ENCODE assay signal across 10 cellular contexts in the genomic region with DNA sequence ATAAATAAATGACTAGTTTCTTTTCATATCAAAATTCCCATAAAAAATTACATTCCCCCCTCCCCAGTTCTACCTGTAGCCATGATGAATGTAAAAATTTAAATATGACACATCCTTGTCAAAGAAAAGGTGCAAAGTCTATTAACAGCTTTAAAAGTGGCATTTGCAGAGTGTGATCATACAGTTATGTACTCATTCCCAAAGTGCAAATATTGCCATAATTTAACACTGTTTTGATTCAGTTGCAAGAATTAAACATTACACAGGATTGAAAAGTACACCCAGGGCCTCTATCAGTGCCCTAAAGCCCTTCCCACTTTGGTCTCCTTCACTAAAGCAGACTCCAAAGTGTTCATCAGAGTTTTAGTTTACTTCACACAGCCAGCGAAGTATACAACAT. TPM values are rescaled to one million over a fixed set of nuclear protein-coding genes. Genes with fewer than 3 reads are reported as not detected.
DNase-seq lines count a peak whose midpoint lies in the region; ATAC-seq and TF ChIP-seq lines count a peak whose summit lies in the region.
"Had no signal": no experiment of that assay in that cellular context is flagged by ENCODE, and none has a peak within 500 bp of the region (broad histone marks: within the 10 kb centered on the region; RNA-seq: fewer than 3 reads in every experiment).

No MANE protein-coding gene starts in this region.

- POLR2A ChIA-PET in Caco-2 (lab: Charles Lee) (no interaction called here), activated B cell treated with CpG ODN at 0.5 μM for 24 hours (lab: Charles Lee) (interaction anchor here (1.0 to 2.5 kb wide), 5 partner anchors 51 to 174 kb away, joined by 3 to 23 read pairs (median 4); a partner anchor contains a TSS)

- peaks cover 40% of the 10 kb centered on the region for H3K4me1 Mint-ChIP-seq in activated naive CD4-positive, alpha-beta T cell treated with anti-CD3 and anti-CD28 coated beads for 36 hours (ENCODE audit: low read depth)
- H3K4me1 Mint-ChIP-seq in Caco-2 (ENCODE audit: low read depth, unreplicated experiment) (no peaks in the 10 kb centered on the region), activated B cell treated with CpG ODN at 0.5 μM for 24 hours (peaks cover 38% of the 10 kb centered on the region)

- ATAC-seq in activated naive CD4-positive, alpha-beta T cell treated with anti-CD3 and anti-CD28 coated beads, Interleukin-2, amount 50 U/mL, for 72 hours, result no peak
- ATAC-seq in activated B cell treated with CpG ODN at 0.5 μM for 24 hours (ENCODE audit: low read depth), result no peak

- H3K27ac ChIP-seq in neutrophil, result peak overlapping the region; percentile 8
- H3K27ac ChIP-seq: BLaER1 had no signal

- H3K27me3 Mint-ChIP-seq in activated naive CD4-positive, alpha-beta T cell treated with anti-CD3 and anti-CD28 coated beads for 36 hours (ENCODE audit: low read depth), result no peaks in the 10 kb centered on the region
- H3K27me3 Mint-ChIP-seq in Caco-2 (ENCODE audit: insufficient read depth, unreplicated experiment) (no peaks in the 10 kb centered on the region), activated B cell treated with CpG ODN at 0.5 μM for 24 hours (no peaks in the 10 kb centered on the region)

- TF ChIP-seq CTCF in Caco-2 (IDR thresholded peaks at IDR 0.05; ENCODE audit: insufficient read depth in 1 of 2, low read depth in 1 of 2, low read length in 1 of 2, severe bottlenecking in 1 of 2, unreplicated experiment in 1 of 2) (no peak), activated B cell treated with CpG ODN at 0.5 μM for 24 hours (IDR thresholded peaks at IDR 0.05) (no peak), neutrophil (IDR thresholded peaks at IDR 0.05) (no peak)

- H3K27ac Mint-ChIP-seq in activated naive CD4-positive, alpha-beta T cell treated with anti-CD3 and anti-CD28 coated beads for 36 hours, result peak overlapping the region; percentile 70
- peak overlapping the region in 1 of 2 donors; percentile 42 for H3K27ac Mint-ChIP-seq in activated naive CD4-positive, alpha-beta T cell treated with anti-CD3 and anti-CD28 coated beads, Interleukin-2, amount 50 U/mL, for 72 hours
- H3K27ac Mint-ChIP-seq in Caco-2 (ENCODE audit: unreplicated experiment) (no peak overlapping the region), activated B cell treated with CpG ODN at 0.5 μM for 24 hours (peak overlapping the region; percentile 53)

- H3K36me3 ChIP-seq in Caco-2 (ENCODE audit: control insufficient read depth, insufficient read depth, low read length) (peaks cover 2% of the 10 kb centered on the region), neutrophil (peaks cover 68% of the 10 kb centered on the region)

- intact Hi-C loops in activated naive CD4-positive, alpha-beta T cell treated with anti-CD3 and anti-CD28 coated beads for 36 hours (cut with micrococcal nuclease), result loop anchor here (1.0 to 10.0 kb wide), 5 partner anchors 129 to 757 kb away; a partner anchor contains a TSS
- intact Hi-C loops in Caco-2 (cut with micrococcal nuclease; ENCODE audit: unreplicated experiment), result loop anchor here (1.0 to 5.0 kb wide), 5 partner anchors 51 to 830 kb away; a partner anchor contains a TSS
- intact Hi-C loops in activated B cell treated with CpG ODN at 0.5 μM for 24 hours (cut with micrococcal nuclease), result loop anchor here (1.0 to 10.0 kb wide), 6 partner anchors 21 to 1187 kb away; a partner anchor contains a TSS

- peaks cover 16% of the 10 kb centered on the region for H3K36me3 Mint-ChIP-seq in activated naive CD4-positive, alpha-beta T cell treated with anti-CD3 and anti-CD28 coated beads for 36 hours (ENCODE audit: low read depth)
- H3K36me3 Mint-ChIP-seq in activated naive CD4-positive, alpha-beta T cell treated with anti-CD3 and anti-CD28 coated beads, Interleukin-2, amount 50 U/mL, for 72 hours, result peaks cover 6 to 31% of the 10 kb centered on the region in 2 donors
- peaks cover 25% of the 10 kb centered on the region for H3K36me3 Mint-ChIP-seq in Caco-2 (ENCODE audit: insufficient read depth, unreplicated experiment)
- peaks cover 55% of the 10 kb centered on the region for H3K36me3 Mint-ChIP-seq in activated B cell treated with CpG ODN at 0.5 μM for 24 hours (ENCODE audit: low read depth)

- H3K27me3 ChIP-seq in Caco-2 (replicated peaks; ENCODE audit: control insufficient read depth, insufficient read depth, low read length), result no peaks in the 10 kb centered on the region
- no peaks in the 10 kb centered on the region for H3K27me3 ChIP-seq in neutrophil
- H3K27me3 ChIP-seq: BLaER1 had no signal

- H3K4me1 ChIP-seq in Caco-2 (no peaks in the 10 kb centered on the region), neutrophil (ENCODE audit: control insufficient read depth in 1 of 2, insufficient read depth in 1 of 2, low read depth in 1 of 2, low read length in 1 of 2) (peaks cover 15 to 19% of the 10 kb centered on the region in 2 experiments)

- H3K4me3 Mint-ChIP-seq in activated naive CD4-positive, alpha-beta T cell treated with anti-CD3 and anti-CD28 coated beads for 36 hours, result no peak overlapping the region
- no peak overlapping the region for H3K4me3 Mint-ChIP-seq in Caco-2 (ENCODE audit: unreplicated experiment)
- no peak overlapping the region for H3K4me3 Mint-ChIP-seq in activated B cell treated with CpG ODN at 0.5 μM for 24 hours

- BruUV-seq in Caco-2 (replicated peaks; lab: Mats Ljungman, UMichigan), result TSS peak; percentile 32

- CTCF ChIA-PET in activated naive CD4-positive, alpha-beta T cell treated with anti-CD3 and anti-CD28 coated beads for 36 hours (lab: Charles Lee), result interaction anchor here (0.8 to 3.5 kb wide), 29 partner anchors 10 to 534 kb away, joined by 3 to 56 read pairs (median 8); a partner anchor contains a TSS
- CTCF ChIA-PET in Caco-2 (lab: Charles Lee), result interaction anchor here (0.8 to 1.5 kb wide), 5 partner anchors 29 to 414 kb away, joined by 3 to 52 read pairs (median 4); no protein-coding TSS in a partner anchor
- CTCF ChIA-PET in activated B cell treated with CpG ODN at 0.5 μM for 24 hours (lab: Charles Lee), result interaction anchor here (0.7 to 3.5 kb wide), 31 partner anchors 10 to 829 kb away, joined by 3 to 51 read pairs (median 7); a partner anchor contains a TSS

- H3K9me3 ChIP-seq in Caco-2 (no peaks in the 10 kb centered on the region), neutrophil (no peaks in the 10 kb centered on the region)
- H3K9me3 ChIP-seq: BLaER1 had no signal

- H3K4me3 ChIP-seq in Caco-2 (ENCODE audit: low read depth, low read length) (no peak overlapping the region), neutrophil (ENCODE audit: low read depth in 1 of 2, low read length in 1 of 2) (no peak overlapping the region)
- H3K4me3 ChIP-seq: BLaER1 had no signal

- no peaks in the 10 kb centered on the region for H3K9me3 Mint-ChIP-seq in activated naive CD4-positive, alpha-beta T cell treated with anti-CD3 and anti-CD28 coated beads for 36 hours
- no peaks in the 10 kb centered on the region for H3K9me3 Mint-ChIP-seq in activated naive CD4-positive, alpha-beta T cell treated with anti-CD3 and anti-CD28 coated beads, Interleukin-2, amount 50 U/mL, for 72 hours
- H3K9me3 Mint-ChIP-seq in Caco-2 (ENCODE audit: unreplicated experiment), result no peaks in the 10 kb centered on the region
- no peaks in the 10 kb centered on the region for H3K9me3 Mint-ChIP-seq in activated B cell treated with CpG ODN at 0.5 μM for 24 hours

- no peak for DNase-seq in activated naive CD4-positive, alpha-beta T cell treated with anti-CD3 and anti-CD28 coated beads for 36 hours
- DNase-seq in activated naive CD4-positive, alpha-beta T cell treated with anti-CD3 and anti-CD28 coated beads, Interleukin-2, amount 50 U/mL, for 72 hours (ENCODE audit: low spot score in 2 of 2), result no peak
- DNase-seq in Caco-2, result no peak
- no peak for DNase-seq in activated B cell treated with CpG ODN at 0.5 μM for 24 hours
- no peak for DNase-seq in activated effector memory CD4-positive, alpha-beta T cell treated with Interleukin-2 at 50 U/mL for 16 hours
- DNase-seq in amygdala (lab: John Stamatoyannopoulos, UW), result no peak
- DNase-seq in amniotic stem cell (lab: John Stamatoyannopoulos, UW), result no peak

RNA-seq across cellular contexts. Expression of a gene that starts 51.8 kb away (rescaled TPM):
- 10 to 100 TPM; 70.0 to 75.3 TPM for total RNA-seq in activated naive CD4-positive, alpha-beta T cell treated with anti-CD3 and anti-CD28 coated beads for 36 hours
- 10 to 100 TPM; 56.2 to 73.0 TPM for total RNA-seq in activated naive CD4-positive, alpha-beta T cell treated with anti-CD3 and anti-CD28 coated beads, Interleukin-2, amount 50 U/mL, for 72 hours
- total RNA-seq in Caco-2 (2022) (28.3 and 38.7 TPM in 2 replicates), activated B cell treated with CpG ODN at 0.5 μM for 24 hours (66.1 and 79.1 TPM in 2 replicates)

RNA-seq across cellular contexts. Expression of a gene that starts 57.8 kb away (rescaled TPM):
- total RNA-seq in activated naive CD4-positive, alpha-beta T cell treated with anti-CD3 and anti-CD28 coated beads for 36 hours, result under 1 TPM in 1 of 2 experiments, not detected in 1; 0.20 TPM
- total RNA-seq in activated naive CD4-positive, alpha-beta T cell treated with anti-CD3 and anti-CD28 coated beads, Interleukin-2, amount 50 U/mL, for 72 hours, result under 1 TPM; 0.41 to 0.52 TPM
- total RNA-seq in Caco-2 (2022), result not detected in 2 replicates
- 195 and 247 TPM in 2 replicates for total RNA-seq in activated B cell treated with CpG ODN at 0.5 μM for 24 hours
- total RNA-seq: HepG2 had no signal

Comparison
In these comparisons a context has a peak if more than half of its experiments do, and no peak if none do; other contexts are left out.
1. RNA of a gene that starts 57.8 kb away (total RNA-seq): 195 to 247 TPM in activated B cell treated with CpG ODN at 0.5 μM for 24 hours; 0.41 to 0.52 TPM in activated naive CD4-positive, alpha-beta T cell treated with anti-CD3 and anti-CD28 coated beads, Interleukin-2, amount 50 U/mL, for 72 hours, 0.20 TPM in activated naive CD4-positive, alpha-beta T cell treated with anti-CD3 and anti-CD28 coated beads for 36 hours and not detected in Caco-2; every median in the first group is over 100 times any median in the second.